Comparison of ENCODE assay signal across 3 cellular contexts in genomic region chr2:88660622-88661021, GRCh38.
TF ChIP-seq lines count a peak whose summit lies in the region.

No MANE protein-coding gene starts in this region.

TF ChIP-seq in SK-N-SH treated with all-trans-retinoic acid at 6 μM for 48 hours, 23 proteins besides CTCF, POLR2A, EP300 and RAD21:
- no peak for TF ChIP-seq CSDC2 (CRISPR knock-in tag; IDR thresholded peaks at IDR 0.05)
- peak; percentile 53; the same call in 1 of the 2 replicates for TF ChIP-seq ZNF70 (CRISPR knock-in tag; IDR thresholded peaks at IDR 0.05)
TF ChIP-seq in SK-N-SH treated with all-trans-retinoic acid at 6 μM for 48 hours: peak in this region for 1.

TF ChIP-seq in SK-N-SH, 30 proteins besides CTCF, POLR2A, EP300 and RAD21:
- no peak for TF ChIP-seq USF1 (IDR thresholded peaks at IDR 0.05; ENCODE audit: borderline replicate concordance, low read depth)
- no peak for TF ChIP-seq MEF2A (IDR thresholded peaks at IDR 0.05; ENCODE audit: borderline replicate concordance, low read depth)
- TF ChIP-seq SMC3 (IDR thresholded peaks at IDR 0.05; ENCODE audit: low read depth, low read length), result no peak
- no peak for TF ChIP-seq PBX3 (IDR thresholded peaks at IDR 0.05)
- TF ChIP-seq ELF1 (IDR thresholded peaks at IDR 0.05), result no peak
- no peak for TF ChIP-seq REST (IDR thresholded peaks at IDR 0.05; ENCODE audit: low read depth, low read length)
- no peak for TF ChIP-seq GATA2 (CRISPR knock-in tag; IDR thresholded peaks at IDR 0.05)
- TF ChIP-seq JUND (IDR thresholded peaks at IDR 0.05), result no peak
- no peak for TF ChIP-seq NFIC (IDR thresholded peaks at IDR 0.05; ENCODE audit: borderline replicate concordance)
- TF ChIP-seq USF2 (IDR thresholded peaks at IDR 0.05; ENCODE audit: borderline replicate concordance, low read depth, low read length), result no peak

TF ChIP-seq in K562, 482 proteins besides CTCF, POLR2A, EP300 and RAD21:
- TF ChIP-seq FOXM1 (IDR thresholded peaks at IDR 0.05; ENCODE audit: low read depth), result peak; percentile 38; the same call in 1 of the 2 replicates
- TF ChIP-seq FOXM1 (CRISPR knock-in tag; IDR thresholded peaks at IDR 0.05; ENCODE audit: low read depth), result no peak
- peak; percentile 82 for TF ChIP-seq RBM25 (IDR thresholded peaks at IDR 0.05; ENCODE audit: low read depth, low read length, severe bottlenecking)
- no peak for TF ChIP-seq ZNF311 (CRISPR knock-in tag; IDR thresholded peaks at IDR 0.05)
- peak; percentile 99 for TF ChIP-seq ZNF134 (CRISPR knock-in tag; conservative IDR thresholded peaks at IDR 0.05)
